23 cellular contexts compared by ENCODE assay signal in the genomic region with DNA sequence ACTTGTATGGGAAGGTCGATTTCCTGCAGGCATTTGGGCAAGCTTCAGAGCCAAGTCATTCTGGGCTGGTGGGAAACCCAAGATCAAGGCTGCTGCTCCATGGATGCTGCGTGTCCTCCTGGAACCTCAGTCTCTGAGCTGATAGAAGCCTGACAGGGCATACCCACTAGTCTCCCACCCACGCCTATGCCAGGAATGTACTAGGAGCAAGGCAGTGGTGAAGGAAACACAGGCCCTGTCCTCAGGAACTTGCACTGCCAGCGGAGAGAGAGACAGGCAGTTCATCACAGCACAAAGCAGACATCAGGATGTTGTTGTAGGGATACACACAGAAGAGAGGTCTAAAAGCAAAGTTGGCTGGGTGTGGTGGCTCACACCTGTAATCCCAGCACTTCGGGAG.
"Had no signal": no experiment of that assay in that cellular context is flagged by ENCODE, and none has a peak within 500 bp of the region (broad histone marks: within the 10 kb centered on the region; RNA-seq: fewer than 3 reads in every experiment).

No MANE protein-coding gene starts in this region.

- H3K4me1 Mint-ChIP-seq: activated B cell treated with CpG ODN at 0.5 μM for 24 hours, natural killer cell had no signal

- H3K27me3 ChIP-seq: adrenal gland, hepatocyte, left lung, stomach, testis had no signal

- H3K4me3 ChIP-seq: adrenal gland, coronary artery, hepatocyte, left lung, mucosa of descending colon, smooth muscle cell, stomach, testis had no signal

- H3K9me3 ChIP-seq: adrenal gland, left lung, mucosa of descending colon, stomach, testis had no signal

- H3K9me3 Mint-ChIP-seq: activated B cell treated with CpG ODN at 0.5 μM for 24 hours, brain, natural killer cell had no signal

- DNase-seq: activated B cell treated with CpG ODN at 0.5 μM for 24 hours; activated CD4-positive, alpha-beta T cell treated with anti-CD3 and anti-CD28 coated beads for 48 hours; activated CD8-positive, alpha-beta memory T cell treated with anti-CD3 and anti-CD28 coated beads, Interleukin-2, amount 50 U/mL, for 48 hours; activated CD8-positive, alpha-beta T cell treated with anti-CD3 and anti-CD28 coated beads, Interleukin-2, amount 10 ng/mL, durations not matched to agents 7 days and 5 days; activated naive CD4-positive, alpha-beta T cell treated with anti-CD3 and anti-CD28 coated beads, Interleukin-2, amount 50 U/mL, for 16 hours; adrenal gland; central memory CD4-positive, alpha-beta T cell; kidney; mucosa of descending colon; natural killer cell; nucleus accumbens; right cardiac atrium; stimulated activated CD4-positive, alpha-beta T cell treated with anti-CD3 and anti-CD28 coated beads, Interleukin-4, amount 100 ng/mL, for 4 hours; stimulated activated CD8-positive, alpha-beta memory T cell treated with anti-CD3 and anti-CD28 coated beads, Interleukin-4, amount 100 ng/mL, for 48 hours; stomach; T-helper 2 cell; testis had no signal

- H3K36me3 ChIP-seq: adrenal gland, left lung, stomach had no signal

- ATAC-seq: activated CD8-positive, alpha-beta T cell treated with anti-CD3 and anti-CD28 coated beads, Interleukin-2, amount 10 ng/mL, durations not matched to agents 7 days and 5 days; esophagus mucosa; left lung; mucosa of descending colon; natural killer cell; right cardiac atrium had no signal

- H3K27ac ChIP-seq: adrenal gland, coronary artery, hepatocyte, left lung, stomach, testis had no signal

- H3K4me3 Mint-ChIP-seq: activated B cell treated with CpG ODN at 0.5 μM for 24 hours; activated CD8-positive, alpha-beta T cell treated with anti-CD3 and anti-CD28 coated beads, Interleukin-2, amount 10 ng/mL, durations not matched to agents 7 days and 5 days; brain; natural killer cell had no signal

- H3K36me3 Mint-ChIP-seq: brain, natural killer cell had no signal

- H3K27ac Mint-ChIP-seq: activated B cell treated with CpG ODN at 0.5 μM for 24 hours, brain, natural killer cell had no signal

- H3K27me3 Mint-ChIP-seq: activated B cell treated with CpG ODN at 0.5 μM for 24 hours had no signal
